In the genomic region with DNA sequence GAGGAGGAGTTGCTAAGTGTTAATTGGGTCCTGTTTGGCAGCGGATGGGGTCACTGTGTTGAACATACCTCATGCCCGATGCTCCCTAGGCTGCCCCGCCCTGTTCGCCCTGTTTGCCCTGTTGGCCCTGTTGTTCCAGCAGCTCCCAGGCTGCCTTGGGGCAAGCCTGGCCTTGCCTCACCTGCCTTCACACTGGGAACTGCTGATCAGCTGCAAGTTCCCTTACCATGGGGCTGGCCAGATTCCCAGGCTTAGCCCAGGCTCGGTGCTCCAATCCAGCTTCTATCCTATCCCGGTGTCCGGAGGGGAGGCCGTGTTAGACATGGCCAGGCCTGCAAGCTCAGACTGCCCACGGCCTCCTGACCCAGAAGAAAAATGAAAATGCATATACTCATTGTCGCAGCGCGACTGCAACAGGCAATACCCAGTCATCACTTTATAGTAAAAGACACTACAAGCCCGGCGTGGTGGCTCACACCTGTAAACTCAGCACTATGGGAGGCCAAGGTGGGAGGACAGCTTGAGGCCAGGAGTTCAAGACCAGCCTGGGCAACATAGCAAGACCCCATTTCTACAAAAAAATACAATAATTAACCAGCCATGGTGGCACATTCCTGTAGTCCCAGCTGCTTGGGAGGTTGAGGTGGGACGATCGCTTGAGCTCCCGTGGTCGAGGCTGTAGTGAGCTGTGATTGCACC, we compare ENCODE assay signal across 1 cellular context.
TF ChIP-seq lines count a peak whose summit lies in the region.

No MANE protein-coding gene starts in this region.

TF ChIP-seq in GM23338, 12 proteins besides CTCF, POLR2A, EP300 and RAD21 (continued from another document):
- TF ChIP-seq ZNF462 (CRISPR knock-in tag; IDR thresholded peaks at IDR 0.05) (no peak), JUNB (IDR thresholded peaks at IDR 0.05; ENCODE audit: unreplicated experiment) (no peak), NANOG (IDR thresholded peaks at IDR 0.05; ENCODE audit: borderline replicate concordance) (no peak), EZH2phosphoT487 (IDR thresholded peaks at IDR 0.05; ENCODE audit: unreplicated experiment) (no peak), ZNF114 (CRISPR knock-in tag; IDR thresholded peaks at IDR 0.05) (no peak), STAT1 (IDR thresholded peaks at IDR 0.05; ENCODE audit: unreplicated experiment) (no peak), POLR2AphosphoS5 (IDR thresholded peaks at IDR 0.05; ENCODE audit: low read depth) (no peak)
- TF ChIP-seq, protein P1, sequence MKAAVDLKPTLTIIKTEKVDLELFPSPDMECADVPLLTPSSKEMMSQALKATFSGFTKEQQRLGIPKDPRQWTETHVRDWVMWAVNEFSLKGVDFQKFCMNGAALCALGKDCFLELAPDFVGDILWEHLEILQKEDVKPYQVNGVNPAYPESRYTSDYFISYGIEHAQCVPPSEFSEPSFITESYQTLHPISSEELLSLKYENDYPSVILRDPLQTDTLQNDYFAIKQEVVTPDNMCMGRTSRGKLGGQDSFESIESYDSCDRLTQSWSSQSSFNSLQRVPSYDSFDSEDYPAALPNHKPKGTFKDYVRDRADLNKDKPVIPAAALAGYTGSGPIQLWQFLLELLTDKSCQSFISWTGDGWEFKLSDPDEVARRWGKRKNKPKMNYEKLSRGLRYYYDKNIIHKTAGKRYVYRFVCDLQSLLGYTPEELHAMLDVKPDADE (IDR thresholded peaks at IDR 0.05) = no peak
